ENCODE assay signal across 13 cellular contexts in the genomic region with DNA sequence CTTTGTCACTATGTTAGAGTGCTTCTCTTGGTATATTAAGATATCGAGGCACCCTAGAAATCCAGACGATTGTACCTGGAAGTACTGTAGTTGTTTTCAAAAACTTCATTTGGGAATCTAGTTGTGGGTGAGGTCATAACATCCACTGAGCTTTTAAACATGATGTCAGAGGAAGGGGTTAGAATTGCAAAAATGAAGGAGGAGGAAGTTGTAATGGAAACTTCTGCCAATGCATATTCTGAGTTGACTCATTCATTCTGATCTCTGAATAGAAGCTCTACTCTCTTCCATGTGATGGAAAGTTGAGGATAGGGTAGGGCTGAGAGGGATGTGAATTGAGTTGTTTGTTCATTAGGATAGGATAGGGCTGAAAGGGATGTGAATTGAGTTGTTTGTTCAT. TPM values are rescaled to one million over a fixed set of nuclear protein-coding genes. Genes with fewer than 3 reads are reported as not detected.
A peak's percentile ranks its signal among the peaks of the same experiment; 100 is the strongest.
DNase-seq lines count a peak whose midpoint lies in the region; ATAC-seq and TF ChIP-seq lines count a peak whose summit lies in the region.
"Had no signal": no experiment of that assay in that cellular context is flagged by ENCODE, and none has a peak within 500 bp of the region (broad histone marks: within the 10 kb centered on the region; RNA-seq: fewer than 3 reads in every experiment).

No MANE protein-coding gene starts in this region.

- H3K4me2 ChIP-seq in PC-3 (ENCODE audit: low read length) (peak overlapping the region; percentile 89; the same call in 1 of the 2 replicates), mammary epithelial cell (ENCODE audit: insufficient read depth, low read depth, low read length) (peak overlapping the region; percentile 38)

- intact Hi-C loops in PC-3 (cut with micrococcal nuclease) = no loop called here
- intact Hi-C loops in mammary epithelial cell (cut with micrococcal nuclease) = loop anchor here (1.0 to 10.0 kb wide), 2 partner anchors 20 to 248 kb away; no protein-coding TSS in a partner anchor

- H3K9me2 ChIP-seq in PC-3 (replicated peaks; ENCODE audit: low read length) = no peaks in the 10 kb centered on the region

- H3K27ac ChIP-seq in PC-3 (ENCODE audit: low read length) (peak overlapping the region; percentile 4), mammary epithelial cell (ENCODE audit: insufficient read depth, low read depth, low read length) (peak overlapping the region; percentile 45)

- no peaks in the 10 kb centered on the region for H3F3A ChIP-seq in PC-3 (ENCODE audit: low read length, unreplicated experiment)

- in situ Hi-C loops in mammary epithelial cell (cut with MboI; ENCODE audit: low sequenced_read_pairs in 2 of 2) = no loop called here

- no peak for DNase-seq in activated CD4-positive, alpha-beta T cell treated with anti-CD3 and anti-CD28 coated beads, Interleukin-2, amount 10 ng/mL, durations not matched to agents 7 days and 5 days
- DNase-seq in activated CD4-positive, alpha-beta T cell treated with anti-CD3 and anti-CD28 coated beads, Interleukin-2, amount 50 U/mL, for 1 hour = no peak
- no peak for DNase-seq in PC-3
- DNase-seq in mammary epithelial cell = no peak
- no peak for DNase-seq in stimulated activated effector memory CD8-positive, alpha-beta T cell treated with anti-CD3 and anti-CD28 coated beads, Interleukin-12 subunit alpha, Interleukin-12 subunit beta, amount 100 ng/mL, for 72 hours (ENCODE audit: low spot score in 2 of 2)
- no peak for DNase-seq in NCI-H1048 (lab: John Stamatoyannopoulos, UW)
- DNase-seq: effector CD8-positive, alpha-beta T cell; HCEC 1CT; midbrain; NCI-H1417 treated with DMSO at 0.1 percent for 48 hours; sigmoid colon had no signal

- dilution Hi-C loops in mammary epithelial cell (cut with HindIII; ENCODE audit: low sequenced_read_pairs) = no loop called here

- H4K20me1 ChIP-seq in PC-3 (ENCODE audit: low read length) (peaks cover 96% of the 10 kb centered on the region), mammary epithelial cell (ENCODE audit: insufficient read depth, low read length) (peaks cover 34% of the 10 kb centered on the region)

- H3K4me1 ChIP-seq in PC-3 (ENCODE audit: insufficient read depth, low read length) (peaks cover 52% of the 10 kb centered on the region), mammary epithelial cell (ENCODE audit: insufficient read depth, low read length) (peaks cover 75% of the 10 kb centered on the region)

- H3K9me3 ChIP-seq in PC-3 (ENCODE audit: low read length) (no peaks in the 10 kb centered on the region), mammary epithelial cell (replicated peaks; ENCODE audit: insufficient read depth, low read length) (no peaks in the 10 kb centered on the region)
- H3K9me3 ChIP-seq: sigmoid colon had no signal

- peak overlapping the region; percentile 50 for H3K4me3 Mint-ChIP-seq in activated CD4-positive, alpha-beta T cell treated with anti-CD3 and anti-CD28 coated beads, Interleukin-2, amount 10 ng/mL, durations not matched to agents 7 days and 5 days
- peak overlapping the region; percentile 82 for H3K4me3 Mint-ChIP-seq in stimulated activated effector memory CD8-positive, alpha-beta T cell treated with anti-CD3 and anti-CD28 coated beads, Interleukin-12 subunit alpha, Interleukin-12 subunit beta, amount 100 ng/mL, for 72 hours

- H3K79me2 ChIP-seq in PC-3 (ENCODE audit: low read length) (peaks cover 100% of the 10 kb centered on the region), mammary epithelial cell (ENCODE audit: insufficient read depth, low read length) (peaks cover 100% of the 10 kb centered on the region)

- H3K27me3 ChIP-seq in PC-3 (ENCODE audit: low read length) (no peaks in the 10 kb centered on the region), mammary epithelial cell (ENCODE audit: insufficient read depth, low read length) (no peaks in the 10 kb centered on the region)
- H3K27me3 ChIP-seq: sigmoid colon had no signal

- H3K4me3 ChIP-seq in PC-3 (ENCODE audit: low read length) = no peak overlapping the region
- no peak overlapping the region for H3K4me3 ChIP-seq in mammary epithelial cell (replicated peaks in 1 of 3; ENCODE audit: insufficient read depth in 1 of 3, low read depth in 2 of 3, low read length in 3 of 3)
- H3K4me3 ChIP-seq: sigmoid colon had no signal

- peak overlapping the region; percentile 86 for H3K27ac Mint-ChIP-seq in activated CD4-positive, alpha-beta T cell treated with anti-CD3 and anti-CD28 coated beads, Interleukin-2, amount 10 ng/mL, durations not matched to agents 7 days and 5 days
- peak overlapping the region; percentile 96 for H3K27ac Mint-ChIP-seq in stimulated activated effector memory CD8-positive, alpha-beta T cell treated with anti-CD3 and anti-CD28 coated beads, Interleukin-12 subunit alpha, Interleukin-12 subunit beta, amount 100 ng/mL, for 72 hours

- CTCF ChIA-PET in activated CD4-positive, alpha-beta T cell treated with anti-CD3 and anti-CD28 coated beads, Interleukin-2, amount 10 ng/mL, durations not matched to agents 7 days and 5 days (lab: Charles Lee) = interaction anchor here (0.8 to 9.6 kb wide), 9 partner anchors 8 to 82 kb away, joined by 3 to 95 read pairs (median 5); no protein-coding TSS in a partner anchor
- CTCF ChIA-PET in PC-3 (lab: Charles Lee) (no interaction called here), mammary epithelial cell (lab: Charles Lee; ENCODE audit: low non-redundant PET) (no interaction called here)

- H2AFZ ChIP-seq in PC-3 (ENCODE audit: low read length) (no peak overlapping the region), mammary epithelial cell (ENCODE audit: low read depth, low read length) (no peak overlapping the region)

- no peaks in the 10 kb centered on the region for H3K27me3 Mint-ChIP-seq in activated CD4-positive, alpha-beta T cell treated with anti-CD3 and anti-CD28 coated beads, Interleukin-2, amount 10 ng/mL, durations not matched to agents 7 days and 5 days

- BruUV-seq in PC-3 (replicated peaks; lab: Mats Ljungman, UMichigan) = no TSS peak
- no TSS peak for BruUV-seq in mammary epithelial cell (replicated peaks; lab: Mats Ljungman, UMichigan)

- peaks cover 90% of the 10 kb centered on the region for H3K36me3 Mint-ChIP-seq in activated CD4-positive, alpha-beta T cell treated with anti-CD3 and anti-CD28 coated beads, Interleukin-2, amount 10 ng/mL, durations not matched to agents 7 days and 5 days (ENCODE audit: low read depth)
- H3K36me3 Mint-ChIP-seq in stimulated activated effector memory CD8-positive, alpha-beta T cell treated with anti-CD3 and anti-CD28 coated beads, Interleukin-12 subunit alpha, Interleukin-12 subunit beta, amount 100 ng/mL, for 72 hours = peaks cover 99% of the 10 kb centered on the region

- peaks cover 92% of the 10 kb centered on the region for H3K4me1 Mint-ChIP-seq in activated CD4-positive, alpha-beta T cell treated with anti-CD3 and anti-CD28 coated beads, Interleukin-2, amount 10 ng/mL, durations not matched to agents 7 days and 5 days
- peaks cover 93% of the 10 kb centered on the region for H3K4me1 Mint-ChIP-seq in stimulated activated effector memory CD8-positive, alpha-beta T cell treated with anti-CD3 and anti-CD28 coated beads, Interleukin-12 subunit alpha, Interleukin-12 subunit beta, amount 100 ng/mL, for 72 hours

- peaks cover 16% of the 10 kb centered on the region for H3K9me3 Mint-ChIP-seq in activated CD4-positive, alpha-beta T cell treated with anti-CD3 and anti-CD28 coated beads, Interleukin-2, amount 10 ng/mL, durations not matched to agents 7 days and 5 days
- peaks cover 2% of the 10 kb centered on the region for H3K9me3 Mint-ChIP-seq in stimulated activated effector memory CD8-positive, alpha-beta T cell treated with anti-CD3 and anti-CD28 coated beads, Interleukin-12 subunit alpha, Interleukin-12 subunit beta, amount 100 ng/mL, for 72 hours

- 94% methylated on average over 2 of the region's 2 CpGs for WGBS in mammary epithelial cell (ENCODE audit: low coverage, missing lambda C conversion rate)

- TF ChIP-seq CTCF in PC-3 (conservative IDR thresholded peaks at IDR 0.05; ENCODE audit: low read depth, low read length) (no peak), mammary epithelial cell (conservative IDR thresholded peaks at IDR 0.05 in 1 of 2, IDR thresholded peaks at IDR 0.05 in 1 of 2; ENCODE audit: extremely low read depth in 1 of 2, insufficient read depth in 1 of 2, low read depth in 1 of 2, low read length in 2 of 2) (no peak)

- H3K36me3 ChIP-seq in PC-3 (ENCODE audit: low read depth, low read length) (peaks cover 64% of the 10 kb centered on the region), mammary epithelial cell (ENCODE audit: insufficient read depth, low read length) (peaks cover 55% of the 10 kb centered on the region)
- H3K36me3 ChIP-seq: sigmoid colon had no signal

- no peak overlapping the region for H3K9ac ChIP-seq in PC-3 (ENCODE audit: low read length)
- no peak overlapping the region for H3K9ac ChIP-seq in mammary epithelial cell (ENCODE audit: insufficient read depth, low read length)

- ATAC-seq in PC-3 = no peak
- ATAC-seq in stimulated activated effector memory CD8-positive, alpha-beta T cell treated with anti-CD3 and anti-CD28 coated beads, Interleukin-12 subunit alpha, Interleukin-12 subunit beta, amount 100 ng/mL, for 72 hours = peak; percentile 1
- no peak for ATAC-seq in GM19467 (IDR thresholded peaks at IDR 0.05; ENCODE audit: unreplicated experiment)
- no peak for ATAC-seq in HG03460 (IDR thresholded peaks at IDR 0.05; ENCODE audit: unreplicated experiment)

- POLR2A ChIA-PET in activated CD4-positive, alpha-beta T cell treated with anti-CD3 and anti-CD28 coated beads, Interleukin-2, amount 10 ng/mL, durations not matched to agents 7 days and 5 days (lab: Charles Lee) = interaction anchor here (0.7 to 0.9 kb wide), 2 partner anchors 19 to 64 kb away, joined by 3 read pairs; no protein-coding TSS in a partner anchor
- POLR2A ChIA-PET in PC-3 (lab: Charles Lee; ENCODE audit: unreplicated experiment) = no interaction called here

RNA-seq across cellular contexts. Expression of a gene that starts 7.7 kb away (rescaled TPM):
- total RNA-seq in activated CD4-positive, alpha-beta T cell treated with anti-CD3 and anti-CD28 coated beads, Interleukin-2, amount 10 ng/mL, durations not matched to agents 7 days and 5 days = 100 to 1,000 TPM; 518 to 534 TPM
- total RNA-seq in PC-3 (2014; rRNA removed) = 181 and 241 TPM in 2 replicates
- total RNA-seq in mammary epithelial cell = 1,000 to 10,000 TPM; 1,362 to 2,544 TPM
- 2,091 TPM for polyA plus RNA-seq in mammary epithelial cell
- 2,638 TPM for polyA minus RNA-seq in mammary epithelial cell
